Comparison of ENCODE assay signal across 28 cellular contexts in the genomic region with DNA sequence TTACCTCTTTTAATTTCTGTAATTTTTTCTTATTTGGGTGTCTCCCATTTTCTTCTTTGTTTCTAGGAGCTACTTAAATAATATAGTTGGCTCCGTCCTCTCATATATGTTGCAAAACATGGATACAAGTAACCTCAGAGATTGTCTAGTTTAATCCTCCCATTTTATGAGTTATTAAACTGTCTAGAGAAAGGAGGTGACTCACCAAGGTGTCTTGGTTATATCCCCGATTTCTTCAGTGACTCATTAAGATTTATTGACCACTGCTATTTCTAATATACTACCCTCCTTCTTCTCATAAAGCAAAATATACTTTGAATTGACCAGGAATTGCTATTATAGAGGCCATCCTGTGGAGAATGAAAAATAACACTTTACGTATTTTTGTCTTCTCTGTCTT.
A peak's percentile ranks its signal among the peaks of the same experiment; 100 is the strongest.
DNase-seq lines count a peak whose midpoint lies in the region; ATAC-seq and TF ChIP-seq lines count a peak whose summit lies in the region.
"Had no signal": no experiment of that assay in that cellular context is flagged by ENCODE, and none has a peak within 500 bp of the region (broad histone marks: within the 10 kb centered on the region; RNA-seq: fewer than 3 reads in every experiment).

No MANE protein-coding gene starts in this region.

- CTCF ChIA-PET in PC-3 (lab: Charles Lee) = interaction anchor here (0.6 kb wide), 1 partner anchor 62 kb away, joined by 3 read pairs; no protein-coding TSS in a partner anchor
- CTCF ChIA-PET in activated naive CD4-positive, alpha-beta T cell treated with anti-CD3 and anti-CD28 coated beads, Interleukin-2, amount 10 ng/mL, durations not matched to agents 7 days and 5 days (lab: Charles Lee) = no interaction called here

- H3K9me2 ChIP-seq in GM23248 (ENCODE audit: insufficient read depth) (no peaks in the 10 kb centered on the region), PC-3 (replicated peaks; ENCODE audit: low read length) (no peaks in the 10 kb centered on the region)

- H3F3A ChIP-seq in GM23248 (ENCODE audit: insufficient read depth) = no peaks in the 10 kb centered on the region
- H3F3A ChIP-seq in PC-3 (ENCODE audit: low read length, unreplicated experiment) = no peaks in the 10 kb centered on the region

- H3K4me3 ChIP-seq in GM23248 = no peak overlapping the region
- H3K4me3 ChIP-seq in PC-3 (ENCODE audit: low read length) = no peak overlapping the region
- H3K4me3 ChIP-seq: cardiac muscle cell, K562, SJCRH30 had no signal

- H3K9me3 Mint-ChIP-seq in activated naive CD4-positive, alpha-beta T cell treated with anti-CD3 and anti-CD28 coated beads, Interleukin-2, amount 10 ng/mL, durations not matched to agents 7 days and 5 days = no peaks in the 10 kb centered on the region
- H3K9me3 Mint-ChIP-seq: CD8-positive, alpha-beta T cell; natural killer cell; stimulated activated naive CD8-positive, alpha-beta T cell treated with anti-CD3 and anti-CD28 coated beads, Interleukin-15, Interleukin-2, amounts not matched to agents 100 ng/mL and 50 ng/mL, for 24 hours had no signal

- no peak overlapping the region for H3K27ac ChIP-seq in GM23248
- H3K27ac ChIP-seq in PC-3 (ENCODE audit: low read length) = peak overlapping the region; percentile 91
- H3K27ac ChIP-seq in epithelial cell of prostate = no peak overlapping the region
- H3K27ac ChIP-seq: cardiac muscle cell, HL-60, SJCRH30, WERI-Rb-1 had no signal

- H2AFZ ChIP-seq in GM23248 = no peak overlapping the region
- H2AFZ ChIP-seq in PC-3 (ENCODE audit: low read length) = no peak overlapping the region

- DNase-seq in GM23248 (peak; percentile 36), PC-3 (peak; percentile 93), epithelial cell of prostate (ENCODE audit: low read depth, low spot score) (peak; percentile 66), renal cortical epithelial cell (ENCODE audit: low read depth) (peak; percentile 38), DMS53 (lab: John Stamatoyannopoulos, UW) (no peak)
- no peak for DNase-seq in activated naive CD4-positive, alpha-beta T cell treated with anti-CD3 and anti-CD28 coated beads, Interleukin-2, amount 10 ng/mL, durations not matched to agents 7 days and 5 days
- no peak for DNase-seq in stimulated activated naive CD4-positive, alpha-beta T cell (lab: John Stamatoyannopoulos, UW)
- DNase-seq: activated CD4-positive, alpha-beta T cell treated with anti-CD3 and anti-CD28 coated beads, Interleukin-2, amount 50 U/mL, for 4 hours; activated effector memory CD4-positive, alpha-beta T cell treated with anti-CD3 and anti-CD28 coated beads, Interleukin-2, amount 50 U/mL, for 16 hours; CD8-positive, alpha-beta T cell; foreskin melanocyte; hypothalamus; natural killer cell; NCI-H1048; NCI-H2029; NCI-H345; NCI-H82; SJCRH30; small intestine; stimulated activated CD4-positive, alpha-beta T cell treated with anti-CD3 and anti-CD28 coated beads, Interleukin-4, amount 100 ng/mL, for 1 hour; T-helper 2 cell; trophoblast cell; WERI-Rb-1 had no signal

- H3K27me3 Mint-ChIP-seq in activated naive CD4-positive, alpha-beta T cell treated with anti-CD3 and anti-CD28 coated beads, Interleukin-2, amount 10 ng/mL, durations not matched to agents 7 days and 5 days = peaks cover 36% of the 10 kb centered on the region

- H3K27me3 ChIP-seq in GM23248 (replicated peaks; ENCODE audit: insufficient read depth) (no peaks in the 10 kb centered on the region), PC-3 (ENCODE audit: low read length) (no peaks in the 10 kb centered on the region)
- H3K27me3 ChIP-seq: SJCRH30 had no signal

- intact Hi-C loops in PC-3 (cut with micrococcal nuclease) = loop anchor here (1.0 to 10.0 kb wide), 7 partner anchors 55 to 555 kb away; no protein-coding TSS in a partner anchor

- no peaks in the 10 kb centered on the region for H3K79me2 ChIP-seq in GM23248 (ENCODE audit: insufficient read depth)
- no peaks in the 10 kb centered on the region for H3K79me2 ChIP-seq in PC-3 (ENCODE audit: low read length)

- H3K4me2 ChIP-seq in GM23248 (ENCODE audit: unreplicated experiment) = no peak overlapping the region
- H3K4me2 ChIP-seq in PC-3 (ENCODE audit: low read length) = peak overlapping the region; percentile 65

- H4K20me1 ChIP-seq in GM23248 (ENCODE audit: insufficient read depth) = no peaks in the 10 kb centered on the region
- no peaks in the 10 kb centered on the region for H4K20me1 ChIP-seq in PC-3 (ENCODE audit: low read length)

- no peak overlapping the region for H3K27ac Mint-ChIP-seq in activated naive CD4-positive, alpha-beta T cell treated with anti-CD3 and anti-CD28 coated beads, Interleukin-2, amount 10 ng/mL, durations not matched to agents 7 days and 5 days
- H3K27ac Mint-ChIP-seq: CD8-positive, alpha-beta T cell; natural killer cell; stimulated activated naive CD8-positive, alpha-beta T cell treated with anti-CD3 and anti-CD28 coated beads, Interleukin-15, Interleukin-2, amounts not matched to agents 100 ng/mL and 50 ng/mL, for 24 hours had no signal

- no TSS peak for BruUV-seq in PC-3 (replicated peaks; lab: Mats Ljungman, UMichigan)

- no peak overlapping the region for H3K9ac ChIP-seq in GM23248
- peak overlapping the region; percentile 48 for H3K9ac ChIP-seq in PC-3 (ENCODE audit: low read length)

- H3K9me3 ChIP-seq in GM23248 (ENCODE audit: low read depth) (no peaks in the 10 kb centered on the region), PC-3 (ENCODE audit: low read length) (no peaks in the 10 kb centered on the region)
- H3K9me3 ChIP-seq: SJCRH30 had no signal

- H3K36me3 Mint-ChIP-seq in activated naive CD4-positive, alpha-beta T cell treated with anti-CD3 and anti-CD28 coated beads, Interleukin-2, amount 10 ng/mL, durations not matched to agents 7 days and 5 days = no peaks in the 10 kb centered on the region
- H3K36me3 Mint-ChIP-seq: CD8-positive, alpha-beta T cell; natural killer cell had no signal

- in situ Hi-C loops in GM23248 (cut with MboI) = loop anchor here (10.0 kb wide), 1 partner anchor 455 kb away; no protein-coding TSS in a partner anchor

- WGBS in GM23248 (ENCODE audit: low coverage in 1 of 2, low lambda C conversion rate in 2 of 2, missing lambda C conversion rate in 2 of 2), 2 experiments = 61 to 62% methylated on average over 3 of the region's 3 CpGs

- POLR2A ChIA-PET in PC-3 (lab: Charles Lee; ENCODE audit: unreplicated experiment) = no interaction called here

- H3K36me3 ChIP-seq in GM23248 (ENCODE audit: low read depth) (no peaks in the 10 kb centered on the region), PC-3 (ENCODE audit: low read depth, low read length) (no peaks in the 10 kb centered on the region)
- H3K36me3 ChIP-seq: cardiac muscle cell, SJCRH30, WERI-Rb-1 had no signal

- H3K4me1 Mint-ChIP-seq in activated naive CD4-positive, alpha-beta T cell treated with anti-CD3 and anti-CD28 coated beads, Interleukin-2, amount 10 ng/mL, durations not matched to agents 7 days and 5 days = peaks cover 26% of the 10 kb centered on the region

- peaks cover 13% of the 10 kb centered on the region for H3K4me1 ChIP-seq in GM23248 (ENCODE audit: insufficient read depth)
- peaks cover 35% of the 10 kb centered on the region for H3K4me1 ChIP-seq in PC-3 (ENCODE audit: insufficient read depth, low read length)

- H3K4me3 Mint-ChIP-seq in activated naive CD4-positive, alpha-beta T cell treated with anti-CD3 and anti-CD28 coated beads, Interleukin-2, amount 10 ng/mL, durations not matched to agents 7 days and 5 days = no peak overlapping the region
- H3K4me3 Mint-ChIP-seq: CD8-positive, alpha-beta T cell; natural killer cell; stimulated activated naive CD8-positive, alpha-beta T cell treated with anti-CD3 and anti-CD28 coated beads, Interleukin-15, Interleukin-2, amounts not matched to agents 100 ng/mL and 50 ng/mL, for 24 hours had no signal

- TF ChIP-seq CTCF in PC-3 (conservative IDR thresholded peaks at IDR 0.05; ENCODE audit: low read depth, low read length) = no peak

- peak; percentile 62 for ATAC-seq in PC-3
- no peak for ATAC-seq in HG03139 (IDR thresholded peaks at IDR 0.05; ENCODE audit: unreplicated experiment)
- ATAC-seq: CD8-positive, alpha-beta T cell; K562; natural killer cell had no signal

Comparison
In these comparisons a context has a peak if more than half of its experiments do, and no peak if none do; other contexts are left out.
1. DNase-seq: peak in GM23248 (single experiment), PC-3 (single experiment), epithelial cell of prostate (single experiment) and renal cortical epithelial cell (single experiment); none in activated naive CD4-positive, alpha-beta T cell treated with anti-CD3 and anti-CD28 coated beads, Interleukin-2, amount 10 ng/mL, durations not matched to agents 7 days and 5 days (single experiment), DMS53 (single experiment) and stimulated activated naive CD4-positive, alpha-beta T cell (0 of 6).